8 cellular contexts compared by ENCODE assay signal in the genomic region with DNA sequence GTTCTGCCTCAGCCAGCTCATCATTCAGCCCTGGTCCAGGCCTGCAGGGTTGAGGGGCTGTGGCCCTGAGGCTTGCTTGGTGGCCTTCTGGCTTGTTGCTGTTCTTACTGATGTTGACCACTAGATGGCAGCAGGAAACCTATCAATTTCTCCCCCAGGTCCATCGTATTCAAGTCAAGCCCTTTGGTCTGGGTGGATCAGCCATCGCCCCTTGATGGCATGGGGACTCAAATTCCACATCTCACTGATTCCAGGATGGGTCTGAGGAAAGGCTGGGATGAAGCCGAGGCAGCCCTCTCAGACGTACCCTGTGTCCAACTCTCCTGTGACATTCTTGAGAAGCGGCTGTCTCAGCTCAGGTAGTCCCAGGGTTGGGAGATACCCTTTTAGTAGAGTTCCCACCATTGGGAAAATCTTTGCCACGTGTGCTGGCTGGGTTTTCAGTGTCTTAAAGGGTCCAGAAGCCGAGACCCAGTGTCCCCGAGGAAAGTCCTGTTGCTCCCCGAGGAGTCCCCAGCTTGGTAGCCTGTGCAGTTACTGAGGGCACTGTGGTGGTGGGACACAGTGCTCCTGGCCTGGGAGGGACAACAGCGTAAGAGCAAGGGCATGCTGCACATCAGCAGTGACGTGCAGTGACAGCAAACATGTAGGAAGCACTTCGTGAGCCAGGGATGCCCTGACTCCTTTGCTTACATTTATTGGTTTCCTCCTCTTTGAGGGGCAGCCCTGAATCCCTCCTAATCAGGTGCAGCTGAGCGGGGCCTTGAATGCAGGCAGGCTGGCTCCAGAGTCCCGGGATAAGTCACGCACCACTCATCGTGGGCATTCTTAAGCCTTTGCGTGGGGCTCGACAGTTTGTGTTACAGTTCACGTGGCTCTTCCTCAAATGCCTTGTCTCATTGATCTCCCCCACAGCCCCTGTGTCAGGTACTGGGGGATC.
A peak's percentile ranks its signal among the peaks of the same experiment; 100 is the strongest.
DNase-seq lines count a peak whose midpoint lies in the region; ATAC-seq and TF ChIP-seq lines count a peak whose summit lies in the region.

No MANE protein-coding gene starts in this region.

- H3K4me3 ChIP-seq in fibroblast of pulmonary artery (replicated peaks; ENCODE audit: low read depth, low read length): no peak overlapping the region

- peaks cover under 1% of the 10 kb centered on the region for H3K27me3 Mint-ChIP-seq in nephron progenitor cell (ENCODE audit: low read depth, poor library complexity)

- no peak overlapping the region for H3K4me3 Mint-ChIP-seq in nephron progenitor cell

- no peaks in the 10 kb centered on the region for H3K9me3 Mint-ChIP-seq in nephron progenitor cell

- no peaks in the 10 kb centered on the region for H3K36me3 Mint-ChIP-seq in nephron progenitor cell (ENCODE audit: low read depth)

- no peak overlapping the region for H3K27ac Mint-ChIP-seq in nephron progenitor cell

- ATAC-seq in HG03175 (IDR thresholded peaks at IDR 0.05; ENCODE audit: unreplicated experiment) (peak; percentile 49), HG03571 (IDR thresholded peaks at IDR 0.05; ENCODE audit: unreplicated experiment) (no peak)

- H3K4me1 Mint-ChIP-seq in nephron progenitor cell: peaks cover 96% of the 10 kb centered on the region

- DNase-seq in COLO829 (ENCODE audit: low spot score): peak; percentile 82
- peak; percentile 51 for DNase-seq in NCI-H82 treated with DMSO at 0.1 percent for 48 hours (lab: John Stamatoyannopoulos, UW; ENCODE audit: unreplicated experiment)
- peak; percentile 9 for DNase-seq in activated T-cell treated with anti-CD3 and anti-CD28 coated beads for 48 hours (ENCODE audit: low read depth)
- DNase-seq in fibroblast of pulmonary artery (ENCODE audit: low read depth): peak; percentile 87
- DNase-seq in nephron progenitor cell: peak; percentile 57
- no peak for DNase-seq in cortex of kidney (lab: John Stamatoyannopoulos, UW)

- TF ChIP-seq CTCF in fibroblast of pulmonary artery (IDR thresholded peaks at IDR 0.05; ENCODE audit: low read length, missing control alignments) (peak; percentile 75), nephron progenitor cell (IDR thresholded peaks at IDR 0.05) (peak; percentile 81)
